Comparison of ENCODE assay signal across 30 cellular contexts in genomic region chr6:110609101-110609500, GRCh38.
DNase-seq lines count a peak whose midpoint lies in the region; ATAC-seq and TF ChIP-seq lines count a peak whose summit lies in the region.
"Had no signal": no experiment of that assay in that cellular context is flagged by ENCODE, and none has a peak within 500 bp of the region (broad histone marks: within the 10 kb centered on the region; RNA-seq: fewer than 3 reads in every experiment).

No MANE protein-coding gene starts in this region.

- no peak overlapping the region for H3K4me2 ChIP-seq in IMR-90 (ENCODE audit: low read depth, low read length)

- POLR2A ChIA-PET in IMR-90 (lab: Charles Lee; ENCODE audit: unreplicated experiment) = no interaction called here
- POLR2A ChIA-PET in CD4-positive, alpha-beta memory T cell (lab: Charles Lee; ENCODE audit: partially characterized antibody) = no interaction called here

- H3K4me3 Mint-ChIP-seq in T-helper 2 cell treated with Interferon-gamma antibody and Interleukin-4, amounts not matched to agents 5 μg/mL and 100 μg/mL, for 36 hours = no peak overlapping the region
- no peak overlapping the region for H3K4me3 Mint-ChIP-seq in CD4-positive, alpha-beta memory T cell
- H3K4me3 Mint-ChIP-seq: activated CD4-positive, alpha-beta memory T cell treated with anti-CD3 and anti-CD28 coated beads for 36 hours; B cell; CD8-positive, alpha-beta T cell; H9; stimulated activated naive CD8-positive, alpha-beta T cell treated with anti-CD3 and anti-CD28 coated beads, Interleukin-15, amount 100 ng/mL, for 72 hours had no signal

- H4K8ac ChIP-seq in IMR-90 (ENCODE audit: low read depth in 2 of 2, low read length in 2 of 2) = no peak overlapping the region

- no peak overlapping the region for H2AFZ ChIP-seq in IMR-90 (replicated peaks; ENCODE audit: low read length, poor library complexity)

- H3K27me3 ChIP-seq in IMR-90 (ENCODE audit: control insufficient read depth, insufficient read depth, low read length) = no peaks in the 10 kb centered on the region
- no peaks in the 10 kb centered on the region for H3K27me3 ChIP-seq in CD4-positive, alpha-beta memory T cell (ENCODE audit: insufficient read depth, low read length)
- H3K27me3 ChIP-seq: body of pancreas, right lobe of liver, tibial artery had no signal

- TF ChIP-seq CTCF in IMR-90 (conservative IDR thresholded peaks at IDR 0.05; ENCODE audit: low read depth, low read length) = no peak

- no peaks in the 10 kb centered on the region for H3K9me1 ChIP-seq in IMR-90 (ENCODE audit: insufficient read depth, low read length)

- dilution Hi-C loops in IMR-90 (cut with HindIII; ENCODE audit: low sequenced_read_pairs, unreplicated experiment) = no loop called here

- H4K20me1 ChIP-seq in IMR-90 (ENCODE audit: insufficient read depth, low read length) = no peaks in the 10 kb centered on the region

- no peak for TF ChIP-seq POLR2A in IMR-90 (IDR thresholded peaks at IDR 0.05; ENCODE audit: low read depth, low read length)

- no peak overlapping the region for H3K23ac ChIP-seq in IMR-90 (ENCODE audit: low read depth, low read length)

- no peak overlapping the region for H2BK5ac ChIP-seq in IMR-90 (ENCODE audit: low read depth, low read length, poor library complexity, severe bottlenecking)

- H3K9me3 Mint-ChIP-seq in T-helper 2 cell treated with Interferon-gamma antibody and Interleukin-4, amounts not matched to agents 5 μg/mL and 100 μg/mL, for 36 hours = no peaks in the 10 kb centered on the region
- H3K9me3 Mint-ChIP-seq in CD4-positive, alpha-beta memory T cell = no peaks in the 10 kb centered on the region
- H3K9me3 Mint-ChIP-seq: activated CD4-positive, alpha-beta memory T cell treated with anti-CD3 and anti-CD28 coated beads for 36 hours; CD8-positive, alpha-beta T cell; H9; stimulated activated naive CD8-positive, alpha-beta T cell treated with anti-CD3 and anti-CD28 coated beads, Interleukin-15, amount 100 ng/mL, for 72 hours had no signal

- BruUV-seq in IMR-90 (replicated peaks; lab: Mats Ljungman, UMichigan) = no TSS peak

- H3K14ac ChIP-seq in IMR-90 (replicated peaks; ENCODE audit: low read depth, low read length) = no peak overlapping the region

- in situ Hi-C loops in IMR-90 (cut with MboI; ENCODE audit: low sequenced_read_pairs) = no loop called here

- H3K36me3 Mint-ChIP-seq in T-helper 2 cell treated with Interferon-gamma antibody and Interleukin-4, amounts not matched to agents 5 μg/mL and 100 μg/mL, for 36 hours (ENCODE audit: low read depth) = peaks cover 16% of the 10 kb centered on the region
- H3K36me3 Mint-ChIP-seq in CD4-positive, alpha-beta memory T cell = peaks cover 7 to 8% of the 10 kb centered on the region in 2 donors
- H3K36me3 Mint-ChIP-seq: activated CD4-positive, alpha-beta memory T cell treated with anti-CD3 and anti-CD28 coated beads for 36 hours had no signal

- H2AK9ac ChIP-seq in IMR-90 (replicated peaks; ENCODE audit: low read depth, low read length, poor library complexity) = no peak overlapping the region

- no peak overlapping the region for H4K91ac ChIP-seq in IMR-90 (ENCODE audit: insufficient read depth, low read depth, low read length)

- no peak overlapping the region for H3K4me3 ChIP-seq in IMR-90 (ENCODE audit: insufficient read depth, low read depth, low read length)
- no peak overlapping the region for H3K4me3 ChIP-seq in CD4-positive, alpha-beta memory T cell (ENCODE audit: low read length in 2 of 2)
- H3K4me3 ChIP-seq: body of pancreas, K562, right lobe of liver, tibial artery had no signal

- intact Hi-C loops in IMR-90 (cut with micrococcal nuclease) = no loop called here
- intact Hi-C loops in left cardiac atrium (cut with DNase I) = no loop called here
- intact Hi-C loops in CD4-positive, alpha-beta memory T cell (cut with micrococcal nuclease) = no loop called here

- no peak overlapping the region for H2BK15ac ChIP-seq in IMR-90 (ENCODE audit: low read depth, low read length)

- no peak overlapping the region for H3K9ac ChIP-seq in IMR-90 (ENCODE audit: low read depth, low read length)

- no peak overlapping the region for H2AK5ac ChIP-seq in IMR-90 (ENCODE audit: low read depth, low read length)

- ATAC-seq in IMR-90 (ENCODE audit: low read depth) (peak; percentile 29; the same call in 1 of the 2 replicates), left cardiac atrium (peak; percentile 38 to 39)
- ATAC-seq: body of pancreas; CD8-positive, alpha-beta T cell; K562; right lobe of liver; stimulated activated naive CD8-positive, alpha-beta T cell treated with anti-CD3 and anti-CD28 coated beads, Interleukin-15, amount 100 ng/mL, for 72 hours had no signal

- H3K56ac ChIP-seq in IMR-90 (ENCODE audit: extremely low read depth, insufficient read depth, low read length) = no peak overlapping the region

- no CpG with 5 or more reads among the region's 2 CpGs for WGBS in IMR-90 (ENCODE audit: extremely low coverage in 2 of 2, insufficient read length in 1 of 2), 2 experiments

- no peak overlapping the region for H3K4ac ChIP-seq in IMR-90 (ENCODE audit: low read depth, low read length)

- TF ChIP-seq RAD21 in IMR-90 (IDR thresholded peaks at IDR 0.05; ENCODE audit: low read length) = no peak

- CTCF ChIA-PET in IMR-90 (lab: Yijun Ruan, JAX) = interaction anchor here (1.4 kb wide), 1 partner anchor 10 kb away, joined by 4 read pairs; no protein-coding TSS in a partner anchor
- CTCF ChIA-PET in CD4-positive, alpha-beta memory T cell (lab: Charles Lee; ENCODE audit: partially characterized antibody) = no interaction called here

- H3K9me3 ChIP-seq in IMR-90 (ENCODE audit: control insufficient read depth, insufficient read depth, low read length) = no peaks in the 10 kb centered on the region
- no peaks in the 10 kb centered on the region for H3K9me3 ChIP-seq in CD4-positive, alpha-beta memory T cell (ENCODE audit: control insufficient read depth in 1 of 2, low read length in 2 of 2)
- H3K9me3 ChIP-seq: body of pancreas, right lobe of liver, tibial artery had no signal

- DNase-seq in IMR-90 = peak; percentile 19
- DNase-seq in cerebellar nuclear complex (lab: John Stamatoyannopoulos, UW) = peak; percentile 3 to 41
- no peak for DNase-seq in left cardiac atrium
- DNase-seq in pons (ENCODE audit: low spot score) = peak; percentile 79
- DNase-seq in T-helper 2 cell treated with Interferon-gamma antibody and Interleukin-4, amounts not matched to agents 5 μg/mL and 100 μg/mL, for 36 hours (ENCODE audit: low spot score) = no peak
- DNase-seq in NCI-H226 = no peak
- DNase-seq in GM19238 (ENCODE audit: insufficient read length, low spot score) = no peak
- DNase-seq in CD4-positive, alpha-beta memory T cell = no peak
- DNase-seq: activated CD4-positive, alpha-beta memory T cell treated with anti-CD3 and anti-CD28 coated beads for 36 hours; activated CD4-positive, alpha-beta T cell treated with anti-CD3 and anti-CD28 coated beads for 1 hour; activated CD8-positive, alpha-beta memory T cell treated with anti-CD3 and anti-CD28 coated beads, Interleukin-2, amount 50 U/mL, for 4 hours; activated naive CD4-positive, alpha-beta T cell; body of pancreas; CD8-positive, alpha-beta T cell; effector CD8-positive, alpha-beta T cell; EL; H9; mesendoderm; NCI-H1092; NCI-H1694 treated with DMSO at 0.1 percent for 48 hours; NCI-H2171; NCI-H524; OCI-M1; right lobe of liver; stimulated activated CD4-positive, alpha-beta T cell treated with anti-CD3 and anti-CD28 coated beads, Interleukin-2, amount 100 ng/mL, for 48 hours; stimulated activated naive CD8-positive, alpha-beta T cell treated with anti-CD3 and anti-CD28 coated beads, Interleukin-15, amount 100 ng/mL, for 72 hours; T-helper 2 cell; tibial artery had no signal

- no peaks in the 10 kb centered on the region for H3K79me1 ChIP-seq in IMR-90 (ENCODE audit: low read depth in 1 of 2, low read length in 2 of 2)

- H2BK20ac ChIP-seq in IMR-90 (ENCODE audit: low read depth, low read length) = no peak overlapping the region

- H3K27ac Mint-ChIP-seq in T-helper 2 cell treated with Interferon-gamma antibody and Interleukin-4, amounts not matched to agents 5 μg/mL and 100 μg/mL, for 36 hours = no peak overlapping the region
- peak overlapping the region in 3 of 7 donors; percentile 2 to 20 (median 14) for H3K27ac Mint-ChIP-seq in CD4-positive, alpha-beta memory T cell
- H3K27ac Mint-ChIP-seq: activated CD4-positive, alpha-beta memory T cell treated with anti-CD3 and anti-CD28 coated beads for 36 hours; B cell; CD8-positive, alpha-beta T cell; H9; stimulated activated naive CD8-positive, alpha-beta T cell treated with anti-CD3 and anti-CD28 coated beads, Interleukin-15, amount 100 ng/mL, for 72 hours had no signal

- no peak overlapping the region for H3K27ac ChIP-seq in IMR-90 (ENCODE audit: insufficient read depth, low read length)
- no peak overlapping the region for H3K27ac ChIP-seq in CD4-positive, alpha-beta memory T cell (ENCODE audit: low read depth, low read length)
- H3K27ac ChIP-seq: body of pancreas, right lobe of liver, tibial artery had no signal

- no peak overlapping the region for H2BK120ac ChIP-seq in IMR-90 (ENCODE audit: low read depth, low read length)

- no peak overlapping the region for H4K5ac ChIP-seq in IMR-90 (ENCODE audit: low read depth, low read length)

- no peaks in the 10 kb centered on the region for H3K27me3 Mint-ChIP-seq in T-helper 2 cell treated with Interferon-gamma antibody and Interleukin-4, amounts not matched to agents 5 μg/mL and 100 μg/mL, for 36 hours (ENCODE audit: low read depth)
- no peaks in the 10 kb centered on the region for H3K27me3 Mint-ChIP-seq in CD4-positive, alpha-beta memory T cell
- H3K27me3 Mint-ChIP-seq: activated CD4-positive, alpha-beta memory T cell treated with anti-CD3 and anti-CD28 coated beads for 36 hours; B cell; stimulated activated naive CD8-positive, alpha-beta T cell treated with anti-CD3 and anti-CD28 coated beads, Interleukin-15, amount 100 ng/mL, for 72 hours had no signal

- no peaks in the 10 kb centered on the region for H3K4me1 ChIP-seq in IMR-90 (ENCODE audit: control insufficient read depth, insufficient read depth, low read length)
- no peaks in the 10 kb centered on the region for H3K4me1 ChIP-seq in CD4-positive, alpha-beta memory T cell (ENCODE audit: insufficient read depth, low read length)
- H3K4me1 ChIP-seq: body of pancreas, right lobe of liver had no signal

- H3K4me1 Mint-ChIP-seq in T-helper 2 cell treated with Interferon-gamma antibody and Interleukin-4, amounts not matched to agents 5 μg/mL and 100 μg/mL, for 36 hours (ENCODE audit: low read depth) = no peaks in the 10 kb centered on the region
- H3K4me1 Mint-ChIP-seq in CD4-positive, alpha-beta memory T cell = no peaks in the 10 kb centered on the region
- H3K4me1 Mint-ChIP-seq: B cell; stimulated activated naive CD8-positive, alpha-beta T cell treated with anti-CD3 and anti-CD28 coated beads, Interleukin-15, amount 100 ng/mL, for 72 hours had no signal

- 0 out of 2 replicates have a peak, but pooled peaks cover 2% of the 10 kb centered on the region for H3K36me3 ChIP-seq in IMR-90 (ENCODE audit: control insufficient read depth, insufficient read depth, low read length)
- H3K36me3 ChIP-seq in CD4-positive, alpha-beta memory T cell (ENCODE audit: insufficient read depth, low read length) = no peaks in the 10 kb centered on the region

- no peak overlapping the region for H3K18ac ChIP-seq in IMR-90 (ENCODE audit: low read depth, low read length)

Comparison
In these comparisons a context has a peak if more than half of its experiments do, and no peak if none do; other contexts are left out.
1. DNase-seq: peak in IMR-90 (single experiment), cerebellar nuclear complex (2 of 2) and pons (single experiment); none in left cardiac atrium (single experiment), T-helper 2 cell treated with Interferon-gamma antibody and Interleukin-4, amounts not matched to agents 5 μg/mL and 100 μg/mL, for 36 hours (single experiment), NCI-H226 (single experiment), GM19238 (single experiment) and CD4-positive, alpha-beta memory T cell (0 of 5).